Comparison of ENCODE assay signal across 1 cellular context in the genomic region with DNA sequence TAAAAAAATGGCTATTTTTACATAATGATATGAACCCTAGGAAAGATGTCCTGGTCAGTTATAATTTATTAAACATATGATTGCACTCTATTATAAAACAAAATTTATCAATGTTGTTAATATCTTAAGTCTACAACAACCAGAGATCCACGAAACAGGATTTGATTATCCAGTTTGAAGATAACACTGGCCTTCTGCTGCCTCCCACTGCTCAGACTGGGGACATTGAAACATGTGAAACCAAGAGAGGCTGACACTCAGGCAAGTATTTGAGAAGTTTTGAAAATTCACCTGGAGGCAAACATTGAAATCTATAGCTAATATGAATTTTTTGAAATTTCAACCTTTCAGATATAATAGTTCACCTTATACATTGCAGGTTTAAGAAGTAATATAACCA.
TF ChIP-seq lines count a peak whose summit lies in the region.

No MANE protein-coding gene starts in this region.

TF ChIP-seq in IMR-90, 13 proteins besides CTCF, POLR2A, EP300 and RAD21:
- TF ChIP-seq CHD1 (IDR thresholded peaks at IDR 0.05; ENCODE audit: low read depth, low read length): no peak
- no peak for TF ChIP-seq MAFK (IDR thresholded peaks at IDR 0.05; ENCODE audit: low read depth, low read length)
- no peak for TF ChIP-seq BHLHE40 (IDR thresholded peaks at IDR 0.05; ENCODE audit: low read depth, low read length)
- no peak for TF ChIP-seq CEBPB (IDR thresholded peaks at IDR 0.05; ENCODE audit: low read depth, low read length)
- TF ChIP-seq, protein P1, sequence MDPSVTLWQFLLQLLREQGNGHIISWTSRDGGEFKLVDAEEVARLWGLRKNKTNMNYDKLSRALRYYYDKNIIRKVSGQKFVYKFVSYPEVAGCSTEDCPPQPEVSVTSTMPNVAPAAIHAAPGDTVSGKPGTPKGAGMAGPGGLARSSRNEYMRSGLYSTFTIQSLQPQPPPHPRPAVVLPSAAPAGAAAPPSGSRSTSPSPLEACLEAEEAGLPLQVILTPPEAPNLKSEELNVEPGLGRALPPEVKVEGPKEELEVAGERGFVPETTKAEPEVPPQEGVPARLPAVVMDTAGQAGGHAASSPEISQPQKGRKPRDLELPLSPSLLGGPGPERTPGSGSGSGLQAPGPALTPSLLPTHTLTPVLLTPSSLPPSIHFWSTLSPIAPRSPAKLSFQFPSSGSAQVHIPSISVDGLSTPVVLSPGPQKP (IDR thresholded peaks at IDR 0.05; ENCODE audit: borderline replicate concordance, low read depth, low read length): no peak
- TF ChIP-seq, protein P2, sequence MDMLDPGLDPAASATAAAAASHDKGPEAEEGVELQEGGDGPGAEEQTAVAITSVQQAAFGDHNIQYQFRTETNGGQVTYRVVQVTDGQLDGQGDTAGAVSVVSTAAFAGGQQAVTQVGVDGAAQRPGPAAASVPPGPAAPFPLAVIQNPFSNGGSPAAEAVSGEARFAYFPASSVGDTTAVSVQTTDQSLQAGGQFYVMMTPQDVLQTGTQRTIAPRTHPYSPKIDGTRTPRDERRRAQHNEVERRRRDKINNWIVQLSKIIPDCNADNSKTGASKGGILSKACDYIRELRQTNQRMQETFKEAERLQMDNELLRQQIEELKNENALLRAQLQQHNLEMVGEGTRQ (IDR thresholded peaks at IDR 0.05; ENCODE audit: low read depth, low read length): no peak
- no peak for TF ChIP-seq NFE2L2 (IDR thresholded peaks at IDR 0.05; ENCODE audit: low read depth, low read length)
- TF ChIP-seq RCOR1 (IDR thresholded peaks at IDR 0.05; ENCODE audit: insufficient replicate concordance, low read length): no peak
- no peak for TF ChIP-seq RFX5 (IDR thresholded peaks at IDR 0.05; ENCODE audit: low read depth, low read length)
- TF ChIP-seq FOS (IDR thresholded peaks at IDR 0.05; ENCODE audit: low read depth, low read length): no peak
- TF ChIP-seq SMC3 (IDR thresholded peaks at IDR 0.05; ENCODE audit: low read depth, low read length): no peak
- no peak for TF ChIP-seq MXI1 (IDR thresholded peaks at IDR 0.05; ENCODE audit: borderline replicate concordance, low read depth, low read length)
- no peak for TF ChIP-seq MAZ (IDR thresholded peaks at IDR 0.05; ENCODE audit: borderline replicate concordance, low read depth, low read length)
